1 cellular context compared by ENCODE assay signal in genomic region chr9:125235805-125236534, GRCh38.
TF ChIP-seq lines count a peak whose summit lies in the region.

No MANE protein-coding gene starts in this region.

TF ChIP-seq in A549, 52 proteins besides CTCF, POLR2A, EP300 and RAD21 (continued from another document):
- TF ChIP-seq FOSB (CRISPR knock-in tag; IDR thresholded peaks at IDR 0.05) (no peak), MAX (IDR thresholded peaks at IDR 0.05) (no peak), RARB (CRISPR knock-in tag; IDR thresholded peaks at IDR 0.05) (no peak), BCL3 (IDR thresholded peaks at IDR 0.05) (no peak), FOSL2 (IDR thresholded peaks at IDR 0.05) (no peak), FOSL2 (CRISPR knock-in tag; IDR thresholded peaks at IDR 0.05) (no peak), HOXB13 (CRISPR knock-in tag; IDR thresholded peaks at IDR 0.05; ENCODE audit: low read depth) (no peak)
